Comparison of ENCODE assay signal across 9 cellular contexts in genomic region chr3:13416002-13416793, GRCh38. TPM values are rescaled to one million over a fixed set of nuclear protein-coding genes. Genes with fewer than 3 reads are reported as not detected.
DNase-seq lines count a peak whose midpoint lies in the region; ATAC-seq and TF ChIP-seq lines count a peak whose summit lies in the region.
"Had no signal": no experiment of that assay in that cellular context is flagged by ENCODE, and none has a peak within 500 bp of the region (broad histone marks: within the 10 kb centered on the region; RNA-seq: fewer than 3 reads in every experiment).

No MANE protein-coding gene starts in this region.

- H3K4ac ChIP-seq in H9 (ENCODE audit: low read depth, low read length) = no peak overlapping the region

- no peak overlapping the region for H3K4me2 ChIP-seq in H9 (ENCODE audit: insufficient read depth, insufficient read length, low read length)

- TF ChIP-seq CTCF in H9 (conservative IDR thresholded peaks at IDR 0.05) (peak; percentile 69), body of pancreas (IDR thresholded peaks at IDR 0.05) (no peak)

- no peak overlapping the region for H4K8ac ChIP-seq in H9 (replicated peaks; ENCODE audit: insufficient read length, low read depth, low read length)

- peak in 1 of 3 donors; percentile 32 for DNase-seq in CD4-positive, CD25-positive, alpha-beta regulatory T cell
- DNase-seq in H9 (peak; percentile 60), memory B cell (ENCODE audit: low spot score in 2 of 2) (peak in 1 of 2 donors; percentile 21), body of pancreas (no peak), glomerular visceral epithelial cell (ENCODE audit: extremely low spot score) (no peak), Kasumi-1 (lab: John Stamatoyannopoulos, UW) (no peak)
- peak; percentile 38 to 55 for DNase-seq in activated CD4-positive, alpha-beta T cell treated with anti-CD3 and anti-CD28 coated beads, Interleukin-2, amount 50 U/mL, for 48 hours

- H3K79me1 ChIP-seq in H9 (ENCODE audit: insufficient read depth, low read depth, low read length, poor library complexity, severe bottlenecking) = no peaks in the 10 kb centered on the region

- H3K9me3 ChIP-seq in CD4-positive, CD25-positive, alpha-beta regulatory T cell (ENCODE audit: control insufficient read depth in 2 of 2, low read length in 2 of 2) = no peaks in the 10 kb centered on the region
- H3K9me3 ChIP-seq in H9 (ENCODE audit: control insufficient read depth, low read depth, low read length) = no peaks in the 10 kb centered on the region
- H3K9me3 ChIP-seq in body of pancreas = no peaks in the 10 kb centered on the region
- H3K9me3 ChIP-seq: HAP-1 had no signal

- ATAC-seq in CD4-positive, CD25-positive, alpha-beta regulatory T cell (ENCODE audit: low read depth in 2 of 2) = no peak
- no peak for ATAC-seq in memory B cell (ENCODE audit: low read depth)
- ATAC-seq in body of pancreas = no peak
- ATAC-seq in HG03159 (IDR thresholded peaks at IDR 0.05; ENCODE audit: unreplicated experiment) = no peak

- H3K4me1 Mint-ChIP-seq in CD4-positive, CD25-positive, alpha-beta regulatory T cell = peaks cover 9 to 76% (median 55%) of the 10 kb centered on the region in 4 donors
- H3K4me1 Mint-ChIP-seq in H9 = peaks cover 21 to 30% of the 10 kb centered on the region in 2 experiments
- H3K4me1 Mint-ChIP-seq in memory B cell = peaks cover 49% of the 10 kb centered on the region

- peaks cover 78% of the 10 kb centered on the region for H3K4me1 ChIP-seq in CD4-positive, CD25-positive, alpha-beta regulatory T cell (ENCODE audit: control insufficient read depth, insufficient read depth, low read length, poor library complexity, severe bottlenecking)
- H3K4me1 ChIP-seq in H9 (ENCODE audit: insufficient read depth, low read length) (peaks cover 4% of the 10 kb centered on the region; the same call in 1 of the 2 replicates), body of pancreas (peaks cover 38% of the 10 kb centered on the region)

- H2BK5ac ChIP-seq in H9 (ENCODE audit: insufficient read length, low read length) = no peak overlapping the region

- no peak overlapping the region for H4K5ac ChIP-seq in H9 (ENCODE audit: insufficient read length, low read depth, low read length)

- H3K9me3 Mint-ChIP-seq in CD4-positive, CD25-positive, alpha-beta regulatory T cell = no peaks in the 10 kb centered on the region
- H3K9me3 Mint-ChIP-seq in H9 (no peaks in the 10 kb centered on the region; a peak in 1 of 5 replicates), memory B cell (no peaks in the 10 kb centered on the region)

- H3K18ac ChIP-seq in H9 (ENCODE audit: insufficient read length, low read depth, low read length) = no peak overlapping the region

- no peak overlapping the region for H2BK120ac ChIP-seq in H9 (ENCODE audit: low read depth, low read length, poor library complexity, severe bottlenecking)

- no peak overlapping the region for H3K56ac ChIP-seq in H9 (ENCODE audit: insufficient read length, low read depth, low read length)

- no peak overlapping the region for H2BK20ac ChIP-seq in H9 (ENCODE audit: low read depth, low read length, poor library complexity, severe bottlenecking)

- no peaks in the 10 kb centered on the region for H3K27me3 ChIP-seq in CD4-positive, CD25-positive, alpha-beta regulatory T cell (ENCODE audit: control insufficient read depth, insufficient read depth, low read length)
- H3K27me3 ChIP-seq in H9 (ENCODE audit: insufficient read depth, low read length) (no peaks in the 10 kb centered on the region), body of pancreas (no peaks in the 10 kb centered on the region)

- peaks cover 10% of the 10 kb centered on the region for H3K23me2 ChIP-seq in H9 (ENCODE audit: insufficient read length, low read depth, low read length, poor library complexity, severe bottlenecking)

- H3K4me3 Mint-ChIP-seq in CD4-positive, CD25-positive, alpha-beta regulatory T cell = peak overlapping the region; percentile 86 to 91 (median 88)
- H3K4me3 Mint-ChIP-seq in H9 (no peak overlapping the region), memory B cell (peak overlapping the region; percentile 45)

- no peaks in the 10 kb centered on the region for H3K36me3 ChIP-seq in CD4-positive, CD25-positive, alpha-beta regulatory T cell (ENCODE audit: control insufficient read depth, insufficient read depth, low read length)
- no peaks in the 10 kb centered on the region for H3K36me3 ChIP-seq in body of pancreas (replicated peaks in 1 of 2; ENCODE audit: insufficient read depth in 1 of 2, low read depth in 2 of 2)

- H2AK5ac ChIP-seq in H9 (ENCODE audit: insufficient read length, low read length) = no peak overlapping the region

- H3K27ac Mint-ChIP-seq in CD4-positive, CD25-positive, alpha-beta regulatory T cell = peak overlapping the region; percentile 88 to 99 (median 93)
- H3K27ac Mint-ChIP-seq in H9 (peak overlapping the region in 2 of 3 experiments; percentile 1 to 72; a peak in 2 of 7 replicates), memory B cell (peak overlapping the region; percentile 99)

- peaks cover 4% of the 10 kb centered on the region for H3K27me3 Mint-ChIP-seq in CD4-positive, CD25-positive, alpha-beta regulatory T cell
- H3K27me3 Mint-ChIP-seq in H9 (ENCODE audit: low read depth) = peaks cover 10% of the 10 kb centered on the region
- no peaks in the 10 kb centered on the region for H3K27me3 Mint-ChIP-seq in memory B cell

- H3K14ac ChIP-seq in H9 (ENCODE audit: insufficient read depth, low read length) = no peak overlapping the region

- H2BK15ac ChIP-seq in H9 (ENCODE audit: low read depth, low read length) = no peak overlapping the region

- H3K27ac ChIP-seq in CD4-positive, CD25-positive, alpha-beta regulatory T cell (ENCODE audit: insufficient read depth, low read length, poor library complexity, severe bottlenecking) = peak overlapping the region; percentile 97
- H3K27ac ChIP-seq in H9 (ENCODE audit: insufficient read length, low read depth, low read length) (no peak overlapping the region), body of pancreas (no peak overlapping the region)

- no CpG with 5 or more reads among the region's 9 CpGs for WGBS in H9 (ENCODE audit: extremely low coverage, insufficient read length, low lambda C conversion rate)
- 69 to 77% methylated on average over 6 to 9 of the region's 9 CpGs for WGBS in body of pancreas, 2 donors

- peaks cover 5% of the 10 kb centered on the region for H4K20me1 ChIP-seq in H9 (ENCODE audit: control insufficient read depth, insufficient read depth, insufficient read length)

- H3K79me2 ChIP-seq in H9 (ENCODE audit: insufficient read depth, low read length) = no peaks in the 10 kb centered on the region; the same call in 1 of the 2 replicates

- no peak overlapping the region for H3K9ac ChIP-seq in H9 (ENCODE audit: extremely low read depth, insufficient read length, low read length)

- H2AFZ ChIP-seq in H9 (ENCODE audit: low read length) = no peak overlapping the region

- no peak overlapping the region for H3T11ph ChIP-seq in H9 (ENCODE audit: low read length)

- H4K91ac ChIP-seq in H9 (ENCODE audit: insufficient read length, low read depth, low read length) = no peak overlapping the region

- H2BK12ac ChIP-seq in H9 (ENCODE audit: insufficient read length, low read depth, low read length) = no peak overlapping the region

- peak overlapping the region; percentile 61 for H3K4me3 ChIP-seq in CD4-positive, CD25-positive, alpha-beta regulatory T cell (ENCODE audit: low read depth, low read length)
- H3K4me3 ChIP-seq in body of pancreas = no peak overlapping the region
- H3K4me3 ChIP-seq: HAP-1 had no signal

- peaks cover 3% of the 10 kb centered on the region for H3K36me3 Mint-ChIP-seq in CD4-positive, CD25-positive, alpha-beta regulatory T cell
- H3K36me3 Mint-ChIP-seq in H9 (ENCODE audit: insufficient read depth in 1 of 3, low read depth in 3 of 3) (peaks cover 0 to 2% (median 2%) of the 10 kb centered on the region in 3 experiments; a peak in 3 of 7 replicates), memory B cell (peaks cover 5% of the 10 kb centered on the region)

- no peak overlapping the region for H3K23ac ChIP-seq in H9 (ENCODE audit: insufficient read length, low read depth, low read length)

- TF ChIP-seq POLR2A in body of pancreas (IDR thresholded peaks at IDR 0.05) = no peak

- intact Hi-C loops in body of pancreas (cut with DNase I) = no loop called here

RNA-seq across cellular contexts. Expression of gene NUP210, which starts 3.9 kb away (rescaled TPM):
- 125 TPM for total RNA-seq in CD4-positive, CD25-positive, alpha-beta regulatory T cell
- polyA plus RNA-seq in CD4-positive, CD25-positive, alpha-beta regulatory T cell = 10 to 100 TPM; 42.4 to 46.9 (median 45.3) TPM
- total RNA-seq in H9 (2021) (47.3 and 48.8 TPM in 2 replicates), body of pancreas (10 to 100 TPM; 16.3 to 19.1 TPM)

Comparison
In these comparisons a context has a peak if more than half of its experiments do, and no peak if none do; other contexts are left out.
1. DNase-seq: peak in H9 (single experiment) and activated CD4-positive, alpha-beta T cell treated with anti-CD3 and anti-CD28 coated beads, Interleukin-2, amount 50 U/mL, for 48 hours (2 of 2); none in body of pancreas (0 of 4), glomerular visceral epithelial cell (single experiment) and Kasumi-1 (0 of 2).
2. H3K27ac Mint-ChIP-seq: peak in every context shown above with its lines; median percentile 99 in memory B cell; 93 in CD4-positive, CD25-positive, alpha-beta regulatory T cell; 36 in H9.
3. H3K4me3 Mint-ChIP-seq: peak in CD4-positive, CD25-positive, alpha-beta regulatory T cell (4 of 4) and memory B cell (single experiment); none in H9 (0 of 2).